ENCODE assay signal across 16 cellular contexts in the genomic region with DNA sequence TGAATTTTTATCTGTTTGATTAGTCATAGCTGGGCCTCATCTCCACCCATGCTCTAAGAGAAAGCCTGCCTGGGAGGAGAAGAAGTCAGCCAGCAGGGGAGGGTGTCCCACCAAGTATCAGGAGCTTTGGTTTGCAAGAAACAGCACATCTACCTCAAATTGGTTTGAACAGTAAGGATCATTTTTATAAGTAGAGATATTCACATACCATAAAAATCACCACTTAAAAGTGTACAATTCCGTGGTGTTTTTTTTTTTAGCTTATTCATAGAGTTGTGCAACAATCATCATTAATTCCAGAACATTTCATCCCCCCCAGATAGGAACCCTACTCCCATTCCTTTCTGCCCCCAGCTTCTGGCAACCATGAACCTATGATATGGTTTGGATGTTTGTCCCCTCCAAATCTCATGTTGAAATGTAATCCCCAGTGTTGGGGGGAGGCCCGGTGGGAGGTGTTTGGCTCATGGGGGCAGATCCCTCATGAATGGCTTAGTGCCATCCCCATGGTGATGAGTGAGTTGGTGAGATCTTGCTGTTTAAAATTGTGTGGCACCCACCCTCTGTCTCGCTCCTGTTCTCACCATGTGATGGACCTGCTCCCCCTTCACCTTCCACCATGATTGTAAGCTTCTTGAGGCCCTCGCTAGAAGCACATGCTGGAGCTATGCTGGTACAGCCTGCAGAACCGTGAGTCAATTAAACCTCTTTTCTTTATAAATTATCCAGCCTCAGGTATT. TPM values are rescaled to one million over a fixed set of nuclear protein-coding genes. Genes with fewer than 3 reads are reported as not detected.
DNase-seq lines count a peak whose midpoint lies in the region; ATAC-seq and TF ChIP-seq lines count a peak whose summit lies in the region.
"Had no signal": no experiment of that assay in that cellular context is flagged by ENCODE, and none has a peak within 500 bp of the region (broad histone marks: within the 10 kb centered on the region; RNA-seq: fewer than 3 reads in every experiment).

No MANE protein-coding gene starts in this region.

- no peak overlapping the region for H2BK5ac ChIP-seq in mesenchymal stem cell (ENCODE audit: low read depth, low read length, poor library complexity, severe bottlenecking)

- H2AFZ ChIP-seq in Loucy (ENCODE audit: low read length) (no peak overlapping the region), mesenchymal stem cell (ENCODE audit: low read depth, low read length) (no peak overlapping the region)
- H2AFZ ChIP-seq: PC-9 had no signal

- POLR2A ChIA-PET in BJ (lab: Charles Lee) = interaction anchor here (0.6 kb wide), 1 partner anchor 208 kb away, joined by 3 read pairs; no protein-coding TSS in a partner anchor

- H3K36me3 Mint-ChIP-seq in activated naive CD8-positive, alpha-beta T cell treated with anti-CD3 and anti-CD28 coated beads, Interleukin-2, amount 50 U/mL, for 24 hours (ENCODE audit: low read depth) = no peaks in the 10 kb centered on the region

- no peak overlapping the region for H4K91ac ChIP-seq in mesenchymal stem cell (ENCODE audit: low read length)

- no peaks in the 10 kb centered on the region for H3K27me3 Mint-ChIP-seq in activated naive CD8-positive, alpha-beta T cell treated with anti-CD3 and anti-CD28 coated beads, Interleukin-2, amount 50 U/mL, for 24 hours

- 91% methylated on average over 4 of the region's 5 CpGs for WGBS in mesenchymal stem cell
- 79 to 89% (median 88%) methylated on average over 5 of the region's 5 CpGs for WGBS in ovary, 3 donors

- no peak overlapping the region for H3K4ac ChIP-seq in mesenchymal stem cell (ENCODE audit: low read depth in 1 of 2, low read length in 2 of 2)

- H4K20me1 ChIP-seq in Loucy (ENCODE audit: insufficient read depth, low read length, poor library complexity, severe bottlenecking) = no peaks in the 10 kb centered on the region

- no peak overlapping the region for H2BK12ac ChIP-seq in mesenchymal stem cell (ENCODE audit: low read length in 2 of 2)

- H2AK5ac ChIP-seq in mesenchymal stem cell (ENCODE audit: low read length, severe bottlenecking) = no peak overlapping the region

- H3K9me3 ChIP-seq in Loucy (ENCODE audit: insufficient read depth, low read depth, low read length) = peaks cover 14% of the 10 kb centered on the region
- H3K9me3 ChIP-seq in mesenchymal stem cell (ENCODE audit: control insufficient read depth, low read length) = peaks cover 17% of the 10 kb centered on the region
- H3K9me3 ChIP-seq in ovary = no peaks in the 10 kb centered on the region
- H3K9me3 ChIP-seq: adrenal gland, tibial artery had no signal

- CTCF ChIA-PET in BJ (lab: Yijun Ruan, JAX) = interaction anchor here (0.8 to 1.6 kb wide), 4 partner anchors 33 to 382 kb away, joined by 3 read pairs; no protein-coding TSS in a partner anchor

- H3K27ac Mint-ChIP-seq in activated naive CD8-positive, alpha-beta T cell treated with anti-CD3 and anti-CD28 coated beads, Interleukin-2, amount 50 U/mL, for 24 hours = no peak overlapping the region

- no peak for TF ChIP-seq EP300 in ovary (IDR thresholded peaks at IDR 0.05)

- H3K79me1 ChIP-seq in mesenchymal stem cell (replicated peaks; ENCODE audit: low read length, poor library complexity, severe bottlenecking) = no peaks in the 10 kb centered on the region

- intact Hi-C loops in ovary (cut with DNase I) = no loop called here

- H3K27ac ChIP-seq in mesenchymal stem cell (ENCODE audit: low read length, poor library complexity, severe bottlenecking) (no peak overlapping the region), ovary (no peak overlapping the region)
- H3K27ac ChIP-seq: adrenal gland, C4-2B, PC-9, tibial artery had no signal

- no peak overlapping the region for H3K4me3 ChIP-seq in BJ (ENCODE audit: low read depth, low read length)
- no peak overlapping the region for H3K4me3 ChIP-seq in Loucy (ENCODE audit: low read length, poor library complexity, severe bottlenecking)
- H3K4me3 ChIP-seq in epithelial cell of proximal tubule (ENCODE audit: low read depth, low read length) = no peak overlapping the region
- H3K4me3 ChIP-seq in mesenchymal stem cell (ENCODE audit: insufficient read depth in 1 of 2, low read depth in 1 of 2, low read length in 2 of 2) = no peak overlapping the region
- no peak overlapping the region for H3K4me3 ChIP-seq in ovary
- H3K4me3 ChIP-seq: adrenal gland, PC-9, tibial artery had no signal

- H3K9me3 Mint-ChIP-seq in activated naive CD8-positive, alpha-beta T cell treated with anti-CD3 and anti-CD28 coated beads, Interleukin-2, amount 50 U/mL, for 24 hours = peaks cover 12% of the 10 kb centered on the region

- no peaks in the 10 kb centered on the region for H3K27me3 ChIP-seq in BJ (ENCODE audit: control insufficient read depth, insufficient read depth, low read length)
- no peaks in the 10 kb centered on the region for H3K27me3 ChIP-seq in Loucy (ENCODE audit: insufficient read depth, low read length, poor library complexity, severe bottlenecking)
- no peaks in the 10 kb centered on the region for H3K27me3 ChIP-seq in mesenchymal stem cell (ENCODE audit: control insufficient read depth in 1 of 2, insufficient read depth in 1 of 2, low read length in 2 of 2)
- no peaks in the 10 kb centered on the region for H3K27me3 ChIP-seq in ovary
- H3K27me3 ChIP-seq: adrenal gland, tibial artery had no signal

- H4K8ac ChIP-seq in mesenchymal stem cell (ENCODE audit: low read length) = no peak overlapping the region

- no peak overlapping the region for H3K18ac ChIP-seq in mesenchymal stem cell (ENCODE audit: low read depth in 1 of 2, low read length in 2 of 2)

- H3F3A ChIP-seq in Loucy (ENCODE audit: low read depth) = no peaks in the 10 kb centered on the region

- no peak overlapping the region for H3K14ac ChIP-seq in mesenchymal stem cell (ENCODE audit: low read length in 2 of 2)

- no peak overlapping the region for H2BK120ac ChIP-seq in mesenchymal stem cell (ENCODE audit: low read depth, low read length)

- no peak overlapping the region for H3K4me2 ChIP-seq in Loucy (ENCODE audit: low read depth, low read length, poor library complexity, severe bottlenecking)
- no peak overlapping the region for H3K4me2 ChIP-seq in mesenchymal stem cell (ENCODE audit: low read length, poor library complexity, severe bottlenecking)
- H3K4me2 ChIP-seq: PC-9 had no signal

- H3K4me1 ChIP-seq in Loucy (ENCODE audit: insufficient read depth, low read length, poor library complexity, severe bottlenecking) (peaks cover 8% of the 10 kb centered on the region), mesenchymal stem cell (ENCODE audit: control insufficient read depth, insufficient read depth, low read depth, low read length) (peaks cover 7% of the 10 kb centered on the region), ovary (ENCODE audit: insufficient read depth) (no peaks in the 10 kb centered on the region)
- H3K4me1 ChIP-seq: tibial artery had no signal

- TF ChIP-seq CTCF in BJ (IDR thresholded peaks at IDR 0.05; ENCODE audit: insufficient read depth, low read depth, low read length) (peak; percentile 68), Loucy (conservative IDR thresholded peaks at IDR 0.05; ENCODE audit: low read length) (0 out of 2 replicates have a peak, but pooled peaks have one; percentile 15), epithelial cell of proximal tubule (conservative IDR thresholded peaks at IDR 0.05; ENCODE audit: low read depth, low read length) (peak; percentile 20), ovary (IDR thresholded peaks at IDR 0.05) (no peak)

- H3K79me2 ChIP-seq in Loucy (ENCODE audit: insufficient read depth, low read length) = no peaks in the 10 kb centered on the region

- no peaks in the 10 kb centered on the region for H3K36me3 ChIP-seq in BJ (ENCODE audit: control insufficient read depth, insufficient read depth, low read length)
- H3K36me3 ChIP-seq in Loucy (ENCODE audit: insufficient read depth, low read length) = no peaks in the 10 kb centered on the region
- H3K36me3 ChIP-seq in mesenchymal stem cell (ENCODE audit: control insufficient read depth in 1 of 2, insufficient read depth in 2 of 2, low read depth in 1 of 2, low read length in 2 of 2) = no peaks in the 10 kb centered on the region
- H3K36me3 ChIP-seq in ovary = no peaks in the 10 kb centered on the region
- H3K36me3 ChIP-seq: adrenal gland, tibial artery had no signal

- H3K9ac ChIP-seq in Loucy (ENCODE audit: low read depth, low read length, poor library complexity, severe bottlenecking) (no peak overlapping the region), mesenchymal stem cell (ENCODE audit: low read length) (no peak overlapping the region)

- H3K4me3 Mint-ChIP-seq in activated naive CD8-positive, alpha-beta T cell treated with anti-CD3 and anti-CD28 coated beads, Interleukin-2, amount 50 U/mL, for 24 hours = no peak overlapping the region

- H2BK15ac ChIP-seq in mesenchymal stem cell (ENCODE audit: low read depth, poor library complexity, severe bottlenecking) = no peak overlapping the region

- DNase-seq in BJ (ENCODE audit: low read depth) = no peak
- no peak for DNase-seq in epithelial cell of proximal tubule (ENCODE audit: low read depth)
- peak; percentile 14 for DNase-seq in kidney tubule cell (ENCODE audit: low spot score)
- DNase-seq in DMS53 (lab: John Stamatoyannopoulos, UW) = no peak
- DNase-seq in mesenchymal stem cell = no peak
- no peak for DNase-seq in activated naive CD8-positive, alpha-beta T cell treated with anti-CD3 and anti-CD28 coated beads, Interleukin-2, amount 50 U/mL, for 24 hours
- no peak for DNase-seq in ovary
- DNase-seq: activated CD4-positive, alpha-beta T cell treated with anti-CD3 and anti-CD28 coated beads, Interleukin-2, amount 50 U/mL, for 1 hour; hypothalamus; NCI-H69; PC-9; tibial artery had no signal

- H3K9me2 ChIP-seq in Loucy (replicated peaks; ENCODE audit: low read depth, low read length) = no peaks in the 10 kb centered on the region

- H3K23ac ChIP-seq in mesenchymal stem cell (ENCODE audit: low read length in 2 of 2) = no peak overlapping the region

- no peak for TF ChIP-seq POLR2A in ovary (IDR thresholded peaks at IDR 0.05)

- no peaks in the 10 kb centered on the region for H3K4me1 Mint-ChIP-seq in activated naive CD8-positive, alpha-beta T cell treated with anti-CD3 and anti-CD28 coated beads, Interleukin-2, amount 50 U/mL, for 24 hours

- no peak for ATAC-seq in activated naive CD8-positive, alpha-beta T cell treated with anti-CD3 and anti-CD28 coated beads, Interleukin-2, amount 50 U/mL, for 24 hours
- ATAC-seq: HCT116 had no signal

RNA-seq across cellular contexts. Expression of a gene that starts 36.2 kb away (rescaled TPM):
- 7.4 and 12.9 TPM in 2 replicates for polyA plus RNA-seq in BJ (2011; rRNA removed)
- polyA minus RNA-seq in BJ (2011; rRNA and poly(A)+ RNA removed) = 9.1 and 11.0 TPM in 2 replicates
- total RNA-seq in epithelial cell of proximal tubule = 17.6 and 19.0 TPM in 2 replicates
- 37.7 TPM for polyA plus RNA-seq in mesenchymal stem cell (2013, experiment 1 of 2)
- 37.3 TPM for polyA plus RNA-seq in mesenchymal stem cell (2013, experiment 2 of 2)
- 10 to 100 TPM; 23.7 to 62.5 (median 48.0) TPM for total RNA-seq in ovary
- polyA plus RNA-seq in ovary = 10 to 100 TPM; 12.9 to 45.3 TPM

Comparison
In these comparisons a context has a peak if more than half of its experiments do, and no peak if none do; other contexts are left out.
1. CTCF ChIP-seq: peak in BJ (single experiment), Loucy (single experiment) and epithelial cell of proximal tubule (single experiment); none in ovary (0 of 3).